ENCODE assay signal across 8 cellular contexts in genomic region chr17:44688675-44689491, GRCh38. TPM values are rescaled to one million over a fixed set of nuclear protein-coding genes. Genes with fewer than 3 reads are reported as not detected.
DNase-seq lines count a peak whose midpoint lies in the region; ATAC-seq, FAIRE-seq and TF ChIP-seq lines count a peak whose summit lies in the region.

No MANE protein-coding gene starts in this region.

- H3K4me1 ChIP-seq in kidney (ENCODE audit: control insufficient read depth in 1 of 2, insufficient read depth in 1 of 2, low read depth in 1 of 2, low read length in 2 of 2): peaks cover 0 to 7% of the 10 kb centered on the region in 2 donors
- peaks cover 12% of the 10 kb centered on the region for H3K4me1 ChIP-seq in stomach smooth muscle (ENCODE audit: control insufficient read depth, insufficient read depth, low read length)

- H3K4me3 ChIP-seq in HL-60 (replicated peaks; ENCODE audit: insufficient read depth, low read length): peak overlapping the region; percentile 87
- H3K4me3 ChIP-seq in kidney (ENCODE audit: low read length in 2 of 2): peak overlapping the region; percentile 88 to 99
- peak overlapping the region; percentile 96 to 98 for H3K4me3 ChIP-seq in stomach smooth muscle (ENCODE audit: low read length in 2 of 2)

- no peak for TF ChIP-seq CTCF in GM13976 (IDR thresholded peaks at IDR 0.05; ENCODE audit: borderline replicate concordance, control extremely low read depth, extremely low read depth, insufficient read depth, missing control alignments)
- TF ChIP-seq CTCF in HL-60 (IDR thresholded peaks at IDR 0.05; ENCODE audit: insufficient read depth, low read length): no peak
- no peak for TF ChIP-seq CTCF in kidney (IDR thresholded peaks at IDR 0.05; ENCODE audit: borderline replicate concordance, extremely low read depth, insufficient read depth)

- FAIRE-seq in kidney (lab: Jason Lieb, UNC): no peak

- H3K9me3 ChIP-seq in kidney (ENCODE audit: control insufficient read depth in 1 of 2, low read length in 2 of 2) (no peaks in the 10 kb centered on the region), stomach smooth muscle (ENCODE audit: control insufficient read depth in 2 of 2, low read length in 2 of 2) (no peaks in the 10 kb centered on the region)

- intact Hi-C loops in kidney (cut with DNase I): no loop called here

- H3K27ac ChIP-seq in HL-60 (replicated peaks) (peak overlapping the region; percentile 77), angular gyrus (ENCODE audit: low read depth, low read length) (peak overlapping the region; percentile 84), kidney (ENCODE audit: low read depth in 2 of 2, low read length in 2 of 2) (no peak overlapping the region), stomach smooth muscle (ENCODE audit: low read length) (peak overlapping the region; percentile 91)

- H3K9ac ChIP-seq in kidney (ENCODE audit: low read length in 2 of 2) (peak overlapping the region; percentile 72 to 81), stomach smooth muscle (ENCODE audit: low read length in 2 of 2) (peak overlapping the region; percentile 97 to 98)

- DNase-seq in GM13976 (ENCODE audit: low spot score): peak; percentile 54
- no peak for DNase-seq in HL-60 (ENCODE audit: low read depth in 1 of 2, low spot score in 1 of 2)
- DNase-seq in kidney: no peak

- H3K36me3 ChIP-seq in kidney (ENCODE audit: control insufficient read depth in 1 of 2, insufficient read depth in 2 of 2, low read length in 2 of 2) (peaks cover under 1 to 2% of the 10 kb centered on the region in 2 donors), stomach smooth muscle (ENCODE audit: control insufficient read depth in 2 of 2, insufficient read depth in 2 of 2, low read length in 2 of 2) (no peaks in the 10 kb centered on the region)

- in situ Hi-C loops in GM13976 (cut with MboI; ENCODE audit: low sequenced_read_pairs, unreplicated experiment): no loop called here

- ATAC-seq in GM18870 (IDR thresholded peaks at IDR 0.05; ENCODE audit: unreplicated experiment) (no peak), GM18861 (IDR thresholded peaks at IDR 0.05; ENCODE audit: unreplicated experiment) (no peak), GM21737 (IDR thresholded peaks at IDR 0.05; ENCODE audit: unreplicated experiment) (no peak)

- H3K27me3 ChIP-seq in HL-60 (ENCODE audit: insufficient read depth, poor library complexity, severe bottlenecking) (no peaks in the 10 kb centered on the region), stomach smooth muscle (ENCODE audit: control insufficient read depth in 1 of 2, insufficient read depth in 2 of 2, low read length in 2 of 2) (no peaks in the 10 kb centered on the region)

RNA-seq across cellular contexts. Expression of gene CCDC43, which starts 0.7 kb away (rescaled TPM):
- 20.3 TPM for total RNA-seq in kidney
- 14.9 TPM for polyA plus RNA-seq in kidney (ENCODE audit: insufficient read depth, low read depth, low replicate concordance)

RNA-seq across cellular contexts. Expression of gene DBF4B, which starts 19.6 kb away (rescaled TPM):
- 3.5 TPM for total RNA-seq in kidney
- polyA plus RNA-seq in kidney (ENCODE audit: insufficient read depth, low read depth, low replicate concordance): 1.8 TPM

RNA-seq across cellular contexts. Expression of gene MEIOC, which starts 32.6 kb away (rescaled TPM):
- 0.28 TPM for total RNA-seq in kidney
- polyA plus RNA-seq in kidney (ENCODE audit: insufficient read depth, low read depth, low replicate concordance): 0.26 TPM

Comparison
In these comparisons a context has a peak if more than half of its experiments do, and no peak if none do; other contexts are left out.
1. H3K27ac ChIP-seq: peak in HL-60 (single experiment), angular gyrus (single experiment) and stomach smooth muscle (single experiment); none in kidney (0 of 2).
2. Peak in every context shown above with its lines, with median percentiles within 50 percentile points of each other: H3K4me3 ChIP-seq.